In genomic region chr10:119364941-119365340, GRCh38 we compare ENCODE assay signal across 1 cellular context.
TF ChIP-seq lines count a peak whose summit lies in the region.

No MANE protein-coding gene starts in this region.

TF ChIP-seq in IMR-90, 13 proteins besides CTCF, POLR2A, EP300 and RAD21 (continued from another document):
- TF ChIP-seq NFE2L2 (IDR thresholded peaks at IDR 0.05; ENCODE audit: low read depth, low read length), result no peak
- TF ChIP-seq MAFK (IDR thresholded peaks at IDR 0.05; ENCODE audit: low read depth, low read length), result no peak
- TF ChIP-seq FOS (IDR thresholded peaks at IDR 0.05; ENCODE audit: low read depth, low read length), result no peak
- no peak for TF ChIP-seq SMC3 (IDR thresholded peaks at IDR 0.05; ENCODE audit: low read depth, low read length)
- no peak for TF ChIP-seq USF2 (IDR thresholded peaks at IDR 0.05; ENCODE audit: low read depth, low read length)
